1 cellular context compared by ENCODE assay signal in genomic region chr2:68468801-68469200, GRCh38.
TF ChIP-seq lines count a peak whose summit lies in the region.

No MANE protein-coding gene starts in this region.

TF ChIP-seq in GM23338, 12 proteins besides CTCF, POLR2A, EP300 and RAD21:
- TF ChIP-seq ZNF462 (CRISPR knock-in tag; IDR thresholded peaks at IDR 0.05), result no peak
- TF ChIP-seq POLR2AphosphoS5 (IDR thresholded peaks at IDR 0.05; ENCODE audit: low read depth), result no peak
- TF ChIP-seq CREB1 (CRISPR knock-in tag; IDR thresholded peaks at IDR 0.05; ENCODE audit: low read depth), result no peak
- TF ChIP-seq ZNF114 (CRISPR knock-in tag; IDR thresholded peaks at IDR 0.05), result no peak
- TF ChIP-seq ETS1 (IDR thresholded peaks at IDR 0.05), result no peak
- TF ChIP-seq EZH2 (IDR thresholded peaks at IDR 0.05; ENCODE audit: low read depth, unreplicated experiment), result no peak
- no peak for TF ChIP-seq ZNF331 (CRISPR knock-in tag; IDR thresholded peaks at IDR 0.05; ENCODE audit: low read depth)
- TF ChIP-seq NANOG (IDR thresholded peaks at IDR 0.05; ENCODE audit: borderline replicate concordance), result no peak
- no peak for TF ChIP-seq JUNB (IDR thresholded peaks at IDR 0.05; ENCODE audit: unreplicated experiment)
- no peak for TF ChIP-seq REST (IDR thresholded peaks at IDR 0.05; ENCODE audit: unreplicated experiment)
- TF ChIP-seq EZH2phosphoT487 (IDR thresholded peaks at IDR 0.05; ENCODE audit: unreplicated experiment), result no peak
- TF ChIP-seq STAT1 (IDR thresholded peaks at IDR 0.05; ENCODE audit: unreplicated experiment), result no peak
TF ChIP-seq in GM23338: peak in this region for 0.
